Comparison of ENCODE assay signal across 1 cellular context in genomic region chr10:95242581-95243317, GRCh38.
TF ChIP-seq lines count a peak whose summit lies in the region.

No MANE protein-coding gene starts in this region.

TF ChIP-seq in neural cell, 6 proteins besides CTCF, POLR2A, EP300 and RAD21 (continued from another document):
- no peak for TF ChIP-seq REST (IDR thresholded peaks at IDR 0.05; ENCODE audit: borderline replicate concordance)
- TF ChIP-seq SMC3 (conservative IDR thresholded peaks at IDR 0.05; ENCODE audit: poor library complexity): peak; percentile 47
